ENCODE assay signal across 16 cellular contexts in genomic region chrX:11760958-11761357, GRCh38. TPM values are rescaled to one million over a fixed set of nuclear protein-coding genes. Genes with fewer than 3 reads are reported as not detected.
DNase-seq lines count a peak whose midpoint lies in the region; ATAC-seq and TF ChIP-seq lines count a peak whose summit lies in the region.
"Had no signal": no experiment of that assay in that cellular context is flagged by ENCODE, and none has a peak within 500 bp of the region (broad histone marks: within the 10 kb centered on the region; RNA-seq: fewer than 3 reads in every experiment).

No MANE protein-coding gene starts in this region.

- peak overlapping the region; percentile 64 for H3K27ac ChIP-seq in thymus (ENCODE audit: low read depth)

- H3K27ac Mint-ChIP-seq in activated naive CD4-positive, alpha-beta T cell treated with anti-CD3 and anti-CD28 coated beads for 36 hours, result peak overlapping the region; percentile 100
- peak overlapping the region; percentile 30 for H3K27ac Mint-ChIP-seq in endothelial cell (ENCODE audit: unreplicated experiment)

- H3K9me3 ChIP-seq in thymus (ENCODE audit: control insufficient read depth), result no peaks in the 10 kb centered on the region
- H3K9me3 ChIP-seq: vagina had no signal

- H3K27me3 ChIP-seq in thymus (ENCODE audit: control insufficient read depth, insufficient read depth), result peaks cover 2% of the 10 kb centered on the region
- H3K27me3 ChIP-seq: vagina had no signal

- DNase-seq in activated naive CD4-positive, alpha-beta T cell treated with anti-CD3 and anti-CD28 coated beads for 36 hours, result peak; percentile 34
- no peak for DNase-seq in activated naive CD4-positive, alpha-beta T cell treated with Interleukin-2 at 50 U/mL for 16 hours
- DNase-seq in RKO (ENCODE audit: low spot score) (peak; percentile 35), endothelial cell (ENCODE audit: low spot score) (no peak), NCI-H1694 (lab: John Stamatoyannopoulos, UW) (no peak), hypothalamus (lab: John Stamatoyannopoulos, UW) (no peak)
- DNase-seq: activated CD4-positive, alpha-beta T cell treated with anti-CD3 and anti-CD28 coated beads for 4 hours; amniotic stem cell; dorsolateral prefrontal cortex; foreskin fibroblast; GF-D8; NCI-H2081; small intestine had no signal

- H3K27me3 Mint-ChIP-seq in activated naive CD4-positive, alpha-beta T cell treated with anti-CD3 and anti-CD28 coated beads for 36 hours (ENCODE audit: low read depth), result no peaks in the 10 kb centered on the region
- H3K27me3 Mint-ChIP-seq in endothelial cell (ENCODE audit: unreplicated experiment), result peaks cover 10% of the 10 kb centered on the region

- no peak for ATAC-seq in GM18870 (IDR thresholded peaks at IDR 0.05; ENCODE audit: unreplicated experiment)

- H3K4me3 Mint-ChIP-seq in activated naive CD4-positive, alpha-beta T cell treated with anti-CD3 and anti-CD28 coated beads for 36 hours, result peak overlapping the region; percentile 88
- peak overlapping the region; percentile 84 for H3K4me3 Mint-ChIP-seq in endothelial cell (ENCODE audit: unreplicated experiment)

- WGBS in thymus, result 81% methylated on average over 3 of the region's 3 CpGs

- TF ChIP-seq CTCF in endothelial cell (IDR thresholded peaks at IDR 0.05; ENCODE audit: unreplicated experiment), result no peak

- peaks cover 26% of the 10 kb centered on the region for H3K36me3 ChIP-seq in thymus (ENCODE audit: control insufficient read depth, insufficient read depth)

- no peaks in the 10 kb centered on the region for H3K4me1 ChIP-seq in thymus (ENCODE audit: control insufficient read depth, insufficient read depth, low read length)
- H3K4me1 ChIP-seq: vagina had no signal

- peaks cover 35% of the 10 kb centered on the region for H3K4me1 Mint-ChIP-seq in activated naive CD4-positive, alpha-beta T cell treated with anti-CD3 and anti-CD28 coated beads for 36 hours (ENCODE audit: low read depth)
- H3K4me1 Mint-ChIP-seq in endothelial cell (ENCODE audit: unreplicated experiment), result peaks cover 4% of the 10 kb centered on the region

- intact Hi-C loops in activated naive CD4-positive, alpha-beta T cell treated with anti-CD3 and anti-CD28 coated beads for 36 hours (cut with micrococcal nuclease), result loop anchor here (1.0 to 10.0 kb wide), 5 partner anchors 1083 to 1746 kb away; no protein-coding TSS in a partner anchor

- no peaks in the 10 kb centered on the region for H3K9me3 Mint-ChIP-seq in activated naive CD4-positive, alpha-beta T cell treated with anti-CD3 and anti-CD28 coated beads for 36 hours
- no peaks in the 10 kb centered on the region for H3K9me3 Mint-ChIP-seq in endothelial cell (ENCODE audit: unreplicated experiment)

- CTCF ChIA-PET in activated naive CD4-positive, alpha-beta T cell treated with anti-CD3 and anti-CD28 coated beads for 36 hours (lab: Charles Lee), result interaction anchor here (0.9 to 1.5 kb wide), 3 partner anchors 9 to 26 kb away, joined by 3 to 6 read pairs (median 4); no protein-coding TSS in a partner anchor

- H3K36me3 Mint-ChIP-seq in activated naive CD4-positive, alpha-beta T cell treated with anti-CD3 and anti-CD28 coated beads for 36 hours (ENCODE audit: low read depth), result peaks cover 56% of the 10 kb centered on the region
- peaks cover 13% of the 10 kb centered on the region for H3K36me3 Mint-ChIP-seq in endothelial cell (ENCODE audit: low read depth, unreplicated experiment)

- H3K4me3 ChIP-seq in thymus (ENCODE audit: low read length), result peak overlapping the region; percentile 43

RNA-seq across cellular contexts. Expression of gene MSL3, which starts 2.9 kb away (rescaled TPM):
- total RNA-seq in activated naive CD4-positive, alpha-beta T cell treated with anti-CD3 and anti-CD28 coated beads for 36 hours, result 10 to 100 TPM; 69.1 to 72.4 TPM
- total RNA-seq in endothelial cell (ENCODE audit: unreplicated experiment), result 55.0 TPM
- 194 TPM for polyA plus RNA-seq in thymus

Comparison
In these comparisons a context has a peak if more than half of its experiments do, and no peak if none do; other contexts are left out.
1. DNase-seq: peak in activated naive CD4-positive, alpha-beta T cell treated with anti-CD3 and anti-CD28 coated beads for 36 hours (single experiment) and RKO (single experiment); none in activated naive CD4-positive, alpha-beta T cell treated with Interleukin-2 at 50 U/mL for 16 hours (single experiment), endothelial cell (single experiment), NCI-H1694 (single experiment) and hypothalamus (0 of 51).